In the genomic region with DNA sequence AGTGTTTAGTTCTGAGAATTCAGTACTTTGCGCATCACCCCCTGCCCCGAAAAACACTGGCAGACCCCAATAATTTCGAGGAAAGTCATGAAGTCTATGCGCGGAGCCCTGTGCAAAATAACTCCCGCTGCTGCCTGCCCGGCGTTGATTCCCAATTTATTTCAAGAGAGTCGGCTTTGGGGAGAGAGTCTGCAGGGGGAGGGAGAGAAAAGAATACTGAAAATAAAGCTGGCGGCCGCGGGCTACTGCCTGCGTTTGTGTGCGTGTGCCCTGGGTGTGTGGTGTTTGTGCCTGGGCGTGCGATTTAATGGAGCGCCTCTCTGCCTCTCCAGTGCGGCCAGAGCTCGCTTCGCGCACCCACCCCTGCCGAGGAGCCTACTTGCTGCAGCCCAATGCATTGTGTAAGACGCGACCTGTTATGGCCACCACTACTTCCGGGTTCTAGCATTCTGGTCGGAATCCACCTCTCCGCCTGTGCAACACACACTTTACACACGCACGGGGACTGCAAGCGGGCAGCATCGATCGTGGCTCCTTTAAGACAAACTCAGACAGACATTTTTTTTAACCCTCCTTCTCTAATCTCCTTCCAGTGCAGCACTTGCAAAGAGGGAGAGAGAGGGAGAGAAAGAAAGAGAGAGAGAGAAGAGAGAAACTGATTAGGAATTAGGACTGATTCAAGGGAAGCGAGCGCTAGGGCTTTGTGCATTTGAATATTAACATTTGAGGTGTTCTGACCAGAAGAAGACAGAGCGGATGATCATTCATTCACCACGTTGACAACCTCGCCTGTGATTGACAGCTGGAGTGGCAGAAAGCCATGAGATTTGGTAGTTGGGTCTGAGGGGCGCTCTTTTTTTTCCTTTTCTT, we compare ENCODE assay signal across 8 cellular contexts. TPM values are rescaled to one million over a fixed set of nuclear protein-coding genes. Genes with fewer than 3 reads are reported as not detected.
DNase-seq lines count a peak whose midpoint lies in the region; ATAC-seq and TF ChIP-seq lines count a peak whose summit lies in the region.

A gene (plus strand): TSS at position 447 of the 870 bp plus-strand sequence. CDS start 732 bp downstream, outside the sequence.

- peaks cover 80% of the 10 kb centered on the region for H3K27me3 Mint-ChIP-seq in activated T-cell treated with anti-CD3 and anti-CD28 coated beads, Interleukin-2, amount 50 U/mL, for 4 hours (ENCODE audit: low read depth)
- peaks cover 99% of the 10 kb centered on the region for H3K27me3 Mint-ChIP-seq in T-helper 1 cell treated with Interleukin-12 subunit alpha and Interleukin-12 subunit beta and Interleukin-4 antibody, amounts not matched to agents 30 μg/mL and 1 μg/mL, for 36 hours (ENCODE audit: low read depth)
- peaks cover 97% of the 10 kb centered on the region for H3K27me3 Mint-ChIP-seq in stimulated activated naive CD8-positive, alpha-beta T cell treated with anti-CD3 and anti-CD28 coated beads, Interleukin-15, amount 100 ng/mL, for 72 hours

- H3K27ac ChIP-seq in right lobe of liver = peak within 1 kb of the TSS; percentile 80 to 89 (median 87)

- H3K4me3 Mint-ChIP-seq in activated T-cell treated with anti-CD3 and anti-CD28 coated beads, Interleukin-2, amount 50 U/mL, for 4 hours = peak within 1 kb of the TSS; percentile 81
- H3K4me3 Mint-ChIP-seq in T-helper 1 cell treated with Interleukin-12 subunit alpha and Interleukin-12 subunit beta and Interleukin-4 antibody, amounts not matched to agents 30 μg/mL and 1 μg/mL, for 36 hours = peak within 1 kb of the TSS; percentile 84
- peak within 1 kb of the TSS; percentile 87 to 89 for H3K4me3 Mint-ChIP-seq in stimulated activated naive CD8-positive, alpha-beta T cell treated with anti-CD3 and anti-CD28 coated beads, Interleukin-15, amount 100 ng/mL, for 72 hours

- H3K9me3 Mint-ChIP-seq in activated T-cell treated with anti-CD3 and anti-CD28 coated beads, Interleukin-2, amount 50 U/mL, for 4 hours = no peaks in the 10 kb centered on the region
- H3K9me3 Mint-ChIP-seq in T-helper 1 cell treated with Interleukin-12 subunit alpha and Interleukin-12 subunit beta and Interleukin-4 antibody, amounts not matched to agents 30 μg/mL and 1 μg/mL, for 36 hours = no peaks in the 10 kb centered on the region
- H3K9me3 Mint-ChIP-seq in stimulated activated naive CD8-positive, alpha-beta T cell treated with anti-CD3 and anti-CD28 coated beads, Interleukin-15, amount 100 ng/mL, for 72 hours = no peaks in the 10 kb centered on the region

- peaks cover under 1% of the 10 kb centered on the region for H3K36me3 ChIP-seq in endocrine pancreas (ENCODE audit: control insufficient read depth, insufficient read depth, low read length)
- H3K36me3 ChIP-seq in right lobe of liver = no peaks in the 10 kb centered on the region

- peak; percentile 35 to 49 for ATAC-seq in activated T-cell treated with anti-CD3 and anti-CD28 coated beads, Interleukin-2, amount 50 U/mL, for 4 hours
- ATAC-seq in HG02678 (IDR thresholded peaks at IDR 0.05; ENCODE audit: unreplicated experiment) (peak; percentile 56), right lobe of liver (peak; percentile 80 to 89 (median 85))
- ATAC-seq in stimulated activated naive CD8-positive, alpha-beta T cell treated with anti-CD3 and anti-CD28 coated beads, Interleukin-15, amount 100 ng/mL, for 72 hours = peak; percentile 85

- H3K4me3 ChIP-seq in endocrine pancreas (ENCODE audit: control insufficient read depth, insufficient read depth, low read length) (peak within 1 kb of the TSS; percentile 97), right lobe of liver (peak within 1 kb of the TSS; percentile 54 to 76 (median 64))

- WGBS in right lobe of liver (ENCODE audit: insufficient coverage, low coverage, low lambda C conversion rate, missing lambda C conversion rate) = under 1% methylated on average over 29 of the region's 38 CpGs

- no peaks in the 10 kb centered on the region for H3K9me3 ChIP-seq in endocrine pancreas (ENCODE audit: control insufficient read depth, low read length)
- no peaks in the 10 kb centered on the region for H3K9me3 ChIP-seq in right lobe of liver

- H3K4me1 ChIP-seq in endocrine pancreas (ENCODE audit: control insufficient read depth, insufficient read depth, low read length) (no peaks in the 10 kb centered on the region), right lobe of liver (peaks cover 0 to 14% (median 0%) of the 10 kb centered on the region in 4 donors)

- DNase-seq in activated T-cell treated with anti-CD3 and anti-CD28 coated beads, Interleukin-2, amount 50 U/mL, for 4 hours = no peak
- no peak for DNase-seq in activated T-cell treated with anti-CD3 and anti-CD28 coated beads, Interleukin-2, amount 50 U/mL, for 1 hour
- DNase-seq in NCI-H1436 (lab: John Stamatoyannopoulos, UW) (peak; percentile 87), right lobe of liver (peak; percentile 91 to 95 (median 94))
- peak; percentile 46 to 53 for DNase-seq in stimulated activated naive CD8-positive, alpha-beta T cell treated with anti-CD3 and anti-CD28 coated beads, Interleukin-15, amount 100 ng/mL, for 72 hours

- intact Hi-C loops in right lobe of liver (cut with DNase I) = loop anchor here (5.0 kb wide), 2 partner anchors 137 to 142 kb away; no protein-coding TSS in a partner anchor

- H3K27me3 ChIP-seq in endocrine pancreas (ENCODE audit: control insufficient read depth, insufficient read depth, low read length) (no peaks in the 10 kb centered on the region), right lobe of liver (no peaks in the 10 kb centered on the region)

- peaks cover 35% of the 10 kb centered on the region for H3K4me1 Mint-ChIP-seq in activated T-cell treated with anti-CD3 and anti-CD28 coated beads, Interleukin-2, amount 50 U/mL, for 4 hours (ENCODE audit: low read depth)
- H3K4me1 Mint-ChIP-seq in T-helper 1 cell treated with Interleukin-12 subunit alpha and Interleukin-12 subunit beta and Interleukin-4 antibody, amounts not matched to agents 30 μg/mL and 1 μg/mL, for 36 hours (ENCODE audit: low read depth) = peaks cover 22% of the 10 kb centered on the region
- H3K4me1 Mint-ChIP-seq in stimulated activated naive CD8-positive, alpha-beta T cell treated with anti-CD3 and anti-CD28 coated beads, Interleukin-15, amount 100 ng/mL, for 72 hours = peaks cover 45% of the 10 kb centered on the region

- TF ChIP-seq POLR2A in right lobe of liver (IDR thresholded peaks at IDR 0.05) = peak; percentile 95

- no peak for TF ChIP-seq CTCF in right lobe of liver (IDR thresholded peaks at IDR 0.05)

- H3K9ac ChIP-seq in endocrine pancreas (ENCODE audit: control insufficient read depth, insufficient read depth, low read length) = peak within 1 kb of the TSS; percentile 45

- peak within 1 kb of the TSS; percentile 71 for H3K27ac Mint-ChIP-seq in T-helper 1 cell treated with Interleukin-12 subunit alpha and Interleukin-12 subunit beta and Interleukin-4 antibody, amounts not matched to agents 30 μg/mL and 1 μg/mL, for 36 hours
- no peak within 1 kb of the TSS for H3K27ac Mint-ChIP-seq in stimulated activated naive CD8-positive, alpha-beta T cell treated with anti-CD3 and anti-CD28 coated beads, Interleukin-15, amount 100 ng/mL, for 72 hours

- no peaks in the 10 kb centered on the region for H3K36me3 Mint-ChIP-seq in activated T-cell treated with anti-CD3 and anti-CD28 coated beads, Interleukin-2, amount 50 U/mL, for 4 hours (ENCODE audit: insufficient read depth)
- peaks cover 3% of the 10 kb centered on the region for H3K36me3 Mint-ChIP-seq in T-helper 1 cell treated with Interleukin-12 subunit alpha and Interleukin-12 subunit beta and Interleukin-4 antibody, amounts not matched to agents 30 μg/mL and 1 μg/mL, for 36 hours (ENCODE audit: low read depth)

RNA-seq across cellular contexts. Expression of the gene that starts here (rescaled TPM):
- total RNA-seq in activated T-cell treated with anti-CD3 and anti-CD28 coated beads, Interleukin-2, amount 50 U/mL, for 4 hours = under 1 TPM; 0.46 to 0.53 (median 0.46) TPM
- 1 to 10 TPM; 3.1 to 8.8 (median 4.2) TPM for total RNA-seq in right lobe of liver

Comparison
In these comparisons a context has a peak if more than half of its experiments do, and no peak if none do; other contexts are left out.
1. Peak in ATAC-seq in activated T-cell treated with anti-CD3 and anti-CD28 coated beads, Interleukin-2, amount 50 U/mL, for 4 hours; RNA of the gene not detected or under 1 TPM.
2. DNase-seq: peak in NCI-H1436 (single experiment), right lobe of liver (3 of 3) and stimulated activated naive CD8-positive, alpha-beta T cell treated with anti-CD3 and anti-CD28 coated beads, Interleukin-15, amount 100 ng/mL, for 72 hours (2 of 2); none in activated T-cell treated with anti-CD3 and anti-CD28 coated beads, Interleukin-2, amount 50 U/mL, for 4 hours (single experiment) and activated T-cell treated with anti-CD3 and anti-CD28 coated beads, Interleukin-2, amount 50 U/mL, for 1 hour (single experiment).
3. Peak in every context shown above with its lines, with median percentiles within 50 percentile points of each other: ATAC-seq and H3K4me3 Mint-ChIP-seq.